ENCODE assay signal across 26 cellular contexts in genomic region chr5:152188219-152188618, GRCh38.
"Had no signal": no experiment of that assay in that cellular context is flagged by ENCODE, and none has a peak within 500 bp of the region (broad histone marks: within the 10 kb centered on the region; RNA-seq: fewer than 3 reads in every experiment).

No MANE protein-coding gene starts in this region.

- H3K9ac ChIP-seq: SK-N-SH had no signal

- H3K4me3 ChIP-seq: adrenal gland, breast epithelium, K562, PC-9, SJCRH30 had no signal

- H3K9me3 ChIP-seq: adrenal gland, SJCRH30, SK-N-SH had no signal

- DNase-seq: activated CD4-positive, alpha-beta memory T cell treated with anti-CD3 and anti-CD28 coated beads, Interleukin-2, amount 10 ng/mL, durations not matched to agents 7 days and 5 days; activated CD4-positive, alpha-beta T cell treated with anti-CD3 and anti-CD28 coated beads for 36 hours; activated CD4-positive, alpha-beta T cell treated with anti-CD3 and anti-CD28 coated beads, Interleukin-2, amount 50 U/mL, for 1 hour; activated gamma-delta T cell; activated naive CD4-positive, alpha-beta T cell treated with anti-CD3 and anti-CD28 coated beads for 36 hours; activated T-cell treated with anti-CD3 and anti-CD28 coated beads for 4 hours; activated T-cell treated with anti-CD3 and anti-CD28 coated beads, Interleukin-2, amount 50 U/mL, for 48 hours; adrenal gland; anterior cingulate cortex; Karpas-422; MM.1S; NCI-H1105; NCI-H1436; NCI-H1694 treated with DMSO at 0.1 percent for 48 hours; NCI-H2029 treated with DMSO at 0.1 percent for 48 hours; NCI-H345; NCI-H510A; NCI-H69; PC-9; SJCRH30; SK-N-SH; T-helper 1 cell; WERI-Rb-1 had no signal

- H3K27me3 ChIP-seq: breast epithelium, SJCRH30 had no signal

- ATAC-seq: activated CD4-positive, alpha-beta T cell treated with anti-CD3 and anti-CD28 coated beads for 36 hours; activated T-helper 17 cell treated with anti-CD3 and anti-CD28 coated beads, Interleukin-2, amount 50 U/mL, for 72 hours; K562 had no signal

- H3K4me1 ChIP-seq: adrenal gland, breast epithelium, SJCRH30 had no signal

- H2AFZ ChIP-seq: PC-9 had no signal

- FAIRE-seq: K562 had no signal

- H3K27ac ChIP-seq: adrenal gland, breast epithelium, PC-9, SJCRH30, WERI-Rb-1 had no signal

- H3K36me3 ChIP-seq: adrenal gland, breast epithelium, SJCRH30, WERI-Rb-1 had no signal

- H3K4me2 ChIP-seq: PC-9, SK-N-SH had no signal
